ENCODE assay signal across 18 cellular contexts in genomic region chr12:31964280-31964679, GRCh38. TPM values are rescaled to one million over a fixed set of nuclear protein-coding genes. Genes with fewer than 3 reads are reported as not detected.
DNase-seq lines count a peak whose midpoint lies in the region; ATAC-seq, FAIRE-seq and TF ChIP-seq lines count a peak whose summit lies in the region.
"Had no signal": no experiment of that assay in that cellular context is flagged by ENCODE, and none has a peak within 500 bp of the region (broad histone marks: within the 10 kb centered on the region; RNA-seq: fewer than 3 reads in every experiment).

No MANE protein-coding gene starts in this region.

- H3K4me3 Mint-ChIP-seq in CD8-positive, alpha-beta T cell = peak overlapping the region; percentile 84
- H3K4me3 Mint-ChIP-seq in activated naive CD8-positive, alpha-beta T cell treated with anti-CD3 and anti-CD28 coated beads for 36 hours = peak overlapping the region; percentile 87
- H3K4me3 Mint-ChIP-seq in neural crest cell = peak overlapping the region; percentile 55

- peaks cover 70% of the 10 kb centered on the region for H3K4me1 ChIP-seq in CD8-positive, alpha-beta T cell (ENCODE audit: insufficient read depth, low read length)
- H3K4me1 ChIP-seq: BE2C had no signal

- TF ChIP-seq POLR2A in GM12891 (IDR thresholded peaks at IDR 0.05; ENCODE audit: low read depth, low read length) = no peak

- H3K36me3 Mint-ChIP-seq in CD8-positive, alpha-beta T cell = peaks cover 81% of the 10 kb centered on the region
- peaks cover 81% of the 10 kb centered on the region for H3K36me3 Mint-ChIP-seq in activated naive CD8-positive, alpha-beta T cell treated with anti-CD3 and anti-CD28 coated beads for 36 hours
- peaks cover 37% of the 10 kb centered on the region for H3K36me3 Mint-ChIP-seq in neural crest cell (ENCODE audit: low read depth)

- TF ChIP-seq CTCF in CD8-positive, alpha-beta T cell (IDR thresholded peaks at IDR 0.05) = no peak
- no peak for TF ChIP-seq CTCF in neural crest cell (conservative IDR thresholded peaks at IDR 0.05)

- FAIRE-seq in GM12891 (lab: Jason Lieb, UNC) = peak; percentile 16

- H3K27ac ChIP-seq in CD8-positive, alpha-beta T cell (ENCODE audit: low read depth, low read length) = no peak overlapping the region
- H3K27ac ChIP-seq: gastroesophageal sphincter, SJCRH30, thyroid gland had no signal

- peak overlapping the region; percentile 95 for H3K27ac Mint-ChIP-seq in CD8-positive, alpha-beta T cell
- H3K27ac Mint-ChIP-seq in activated naive CD8-positive, alpha-beta T cell treated with anti-CD3 and anti-CD28 coated beads for 36 hours = peak overlapping the region; percentile 96
- H3K27ac Mint-ChIP-seq in neural crest cell (ENCODE audit: unreplicated experiment) = no peak overlapping the region
- H3K27ac Mint-ChIP-seq: brain had no signal

- H3K4me3 ChIP-seq in CD8-positive, alpha-beta T cell (ENCODE audit: low read depth, low read length) = peak overlapping the region; percentile 27
- H3K4me3 ChIP-seq: gastroesophageal sphincter, SJCRH30, thyroid gland had no signal

- H3K27me3 Mint-ChIP-seq in CD8-positive, alpha-beta T cell (ENCODE audit: low read depth) = no peaks in the 10 kb centered on the region
- no peaks in the 10 kb centered on the region for H3K27me3 Mint-ChIP-seq in activated naive CD8-positive, alpha-beta T cell treated with anti-CD3 and anti-CD28 coated beads for 36 hours
- no peaks in the 10 kb centered on the region for H3K27me3 Mint-ChIP-seq in neural crest cell (ENCODE audit: low read depth)

- ATAC-seq in CD8-positive, alpha-beta T cell = no peak
- no peak for ATAC-seq in GM18867 (IDR thresholded peaks at IDR 0.05; ENCODE audit: unreplicated experiment)
- ATAC-seq in GM21381 (IDR thresholded peaks at IDR 0.05; ENCODE audit: unreplicated experiment) = no peak
- no peak for ATAC-seq in GM19035 (IDR thresholded peaks at IDR 0.05; ENCODE audit: unreplicated experiment)
- ATAC-seq: gastroesophageal sphincter, left ventricle myocardium superior had no signal

- no peak for DNase-seq in CD8-positive, alpha-beta T cell
- DNase-seq in GM12891 (ENCODE audit: insufficient read length, low spot score) (no peak), neural crest cell (ENCODE audit: low read depth, low spot score) (no peak)
- DNase-seq in activated naive CD8-positive, alpha-beta T cell treated with anti-CD3 and anti-CD28 coated beads for 36 hours = no peak
- DNase-seq: activated gamma-delta T cell treated with Interleukin-2 at 50 U/mL for 16 hours; BE2C; H7; left ventricle myocardium superior; NCI-H1105; NCI-H526 treated with DMSO at 0.1 percent for 48 hours; SJCRH30; stimulated activated CD4-positive, alpha-beta T cell treated with anti-CD3 and anti-CD28 coated beads, Interleukin-4, amount 100 ng/mL, for 1 hour; thyroid gland had no signal

- H3K9me3 ChIP-seq in CD8-positive, alpha-beta T cell (ENCODE audit: low read length) = no peaks in the 10 kb centered on the region
- H3K9me3 ChIP-seq: BE2C, gastroesophageal sphincter, SJCRH30, thyroid gland had no signal

- H3K9me3 Mint-ChIP-seq in CD8-positive, alpha-beta T cell = no peaks in the 10 kb centered on the region
- peaks cover 11% of the 10 kb centered on the region for H3K9me3 Mint-ChIP-seq in activated naive CD8-positive, alpha-beta T cell treated with anti-CD3 and anti-CD28 coated beads for 36 hours
- H3K9me3 Mint-ChIP-seq in neural crest cell = peaks cover 4% of the 10 kb centered on the region

- peaks cover 26% of the 10 kb centered on the region for H3K36me3 ChIP-seq in CD8-positive, alpha-beta T cell (ENCODE audit: insufficient read depth, low read length)
- H3K36me3 ChIP-seq: BE2C had no signal

- H3K27me3 ChIP-seq in CD8-positive, alpha-beta T cell (ENCODE audit: insufficient read depth, low read length) = no peaks in the 10 kb centered on the region
- H3K27me3 ChIP-seq: BE2C, gastroesophageal sphincter, SJCRH30, thyroid gland had no signal

- POLR2A ChIA-PET in CD8-positive, alpha-beta T cell (lab: Charles Lee) = interaction anchor here (0.6 to 1.3 kb wide), 3 partner anchors 107 to 280 kb away, joined by 3 read pairs; partner anchors contain the start of gene AMN1

- H3K4me1 Mint-ChIP-seq in CD8-positive, alpha-beta T cell (ENCODE audit: low read depth) = peaks cover 75% of the 10 kb centered on the region
- peaks cover 67% of the 10 kb centered on the region for H3K4me1 Mint-ChIP-seq in activated naive CD8-positive, alpha-beta T cell treated with anti-CD3 and anti-CD28 coated beads for 36 hours
- H3K4me1 Mint-ChIP-seq in neural crest cell = peaks cover 44% of the 10 kb centered on the region

- CTCF ChIA-PET in CD8-positive, alpha-beta T cell (lab: Charles Lee) = interaction anchor here (1.7 kb wide), 1 partner anchor 35 kb away, joined by 3 read pairs; no protein-coding TSS in a partner anchor

- intact Hi-C loops in CD8-positive, alpha-beta T cell (cut with DNase I, micrococcal nuclease) = loop anchor here (2.0 to 10.0 kb wide), 3 partner anchors 73 to 637 kb away; partner anchors contain the start of gene SINHCAF (in 1 of the 2)

TF ChIP-seq in GM12891, 5 proteins besides CTCF, POLR2A, EP300 and RAD21:
- no peak for TF ChIP-seq POU2F2 (IDR thresholded peaks at IDR 0.05; ENCODE audit: low read depth, low read length)
- TF ChIP-seq TAF1 (IDR thresholded peaks at IDR 0.05; ENCODE audit: low read depth, low read length) = no peak
- no peak for TF ChIP-seq SPI1 (IDR thresholded peaks at IDR 0.05; ENCODE audit: low read depth, low read length)
- no peak for TF ChIP-seq PAX5 (IDR thresholded peaks at IDR 0.05; ENCODE audit: insufficient read depth, low read length, severe bottlenecking)
- no peak for TF ChIP-seq POLR2AphosphoS5 (IDR thresholded peaks at IDR 0.05; ENCODE audit: low read depth, low read length)

RNA-seq across cellular contexts. Expression of gene RESF1, which starts 5.1 kb away (rescaled TPM):
- total RNA-seq in CD8-positive, alpha-beta T cell = 100 to 1,000 TPM; 117 to 119 TPM
- 18.0 TPM for polyA plus RNA-seq in GM12891 (2012; ENCODE audit: low read depth, missing spikeins)
- total RNA-seq in activated naive CD8-positive, alpha-beta T cell treated with anti-CD3 and anti-CD28 coated beads for 36 hours = 10 to 100 TPM; 76.5 to 79.1 TPM
- 49.2 and 51.5 TPM in 2 replicates for total RNA-seq in neural crest cell
